In the genomic region with DNA sequence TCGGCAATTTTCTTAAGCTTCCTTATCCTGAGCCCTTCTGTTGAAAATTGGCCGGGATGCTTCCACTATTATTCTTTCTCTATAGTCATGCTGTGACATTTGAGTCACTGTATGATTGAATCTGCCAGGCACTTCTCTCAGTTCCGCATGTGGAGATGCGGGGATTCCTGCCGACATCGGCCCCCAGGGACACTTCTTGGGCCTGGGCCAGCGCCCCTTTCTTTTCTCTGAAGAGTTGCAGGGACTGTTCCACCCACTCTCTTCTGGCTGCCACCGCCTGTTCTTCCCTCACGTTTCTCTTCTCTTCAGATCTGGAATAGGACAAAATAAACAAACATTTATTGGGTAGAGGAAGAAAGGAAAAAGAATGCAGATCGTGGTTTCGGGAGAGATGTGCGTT, we compare ENCODE assay signal across 18 cellular contexts.
DNase-seq lines count a peak whose midpoint lies in the region; ATAC-seq and TF ChIP-seq lines count a peak whose summit lies in the region.
"Had no signal": no experiment of that assay in that cellular context is flagged by ENCODE, and none has a peak within 500 bp of the region (broad histone marks: within the 10 kb centered on the region; RNA-seq: fewer than 3 reads in every experiment).

No MANE protein-coding gene starts in this region.

- H3K36me3 ChIP-seq in breast epithelium = no peaks in the 10 kb centered on the region

- ATAC-seq in activated T-helper 17 cell treated with anti-CD3 and anti-CD28 coated beads, Interleukin-2, amount 50 U/mL, for 72 hours (replicated peaks) = no peak
- no peak for ATAC-seq in HG03439 (IDR thresholded peaks at IDR 0.05; ENCODE audit: unreplicated experiment)
- ATAC-seq in GM18868 (IDR thresholded peaks at IDR 0.05; ENCODE audit: unreplicated experiment) = no peak
- ATAC-seq: esophagus mucosa had no signal

- H3K27me3 ChIP-seq in breast epithelium = no peaks in the 10 kb centered on the region

- no peaks in the 10 kb centered on the region for H3K36me3 Mint-ChIP-seq in osteocyte (ENCODE audit: unreplicated experiment)
- H3K36me3 Mint-ChIP-seq in activated T-helper 17 cell treated with anti-CD3 and anti-CD28 coated beads, Interleukin-2, amount 50 U/mL, for 72 hours (ENCODE audit: low read depth) = no peaks in the 10 kb centered on the region
- H3K36me3 Mint-ChIP-seq: type B pancreatic cell had no signal

- peak overlapping the region; percentile 6 for H3K27ac Mint-ChIP-seq in osteocyte (ENCODE audit: unreplicated experiment)
- no peak overlapping the region for H3K27ac Mint-ChIP-seq in activated T-helper 17 cell treated with anti-CD3 and anti-CD28 coated beads, Interleukin-2, amount 50 U/mL, for 72 hours
- H3K27ac Mint-ChIP-seq: type B pancreatic cell had no signal

- intact Hi-C loops in breast epithelium (cut with DNase I; ENCODE audit: low total_unique reads) = no loop called here

- H3K4me1 ChIP-seq in breast epithelium = no peaks in the 10 kb centered on the region
- H3K4me1 ChIP-seq: parathyroid adenoma had no signal

- H3K9me3 ChIP-seq in breast epithelium = no peaks in the 10 kb centered on the region

- TF ChIP-seq CTCF in breast epithelium (IDR thresholded peaks at IDR 0.05) (no peak), osteocyte (IDR thresholded peaks at IDR 0.05) (peak; percentile 13)

- H3K4me1 Mint-ChIP-seq in osteocyte (ENCODE audit: unreplicated experiment) = peaks cover 10% of the 10 kb centered on the region
- H3K4me1 Mint-ChIP-seq in activated T-helper 17 cell treated with anti-CD3 and anti-CD28 coated beads, Interleukin-2, amount 50 U/mL, for 72 hours = no peaks in the 10 kb centered on the region

- no peaks in the 10 kb centered on the region for H3K27me3 Mint-ChIP-seq in osteocyte (ENCODE audit: unreplicated experiment)
- peaks cover 5% of the 10 kb centered on the region for H3K27me3 Mint-ChIP-seq in activated T-helper 17 cell treated with anti-CD3 and anti-CD28 coated beads, Interleukin-2, amount 50 U/mL, for 72 hours
- H3K27me3 Mint-ChIP-seq: type B pancreatic cell had no signal

- peak overlapping the region; percentile 3 to 49 (median 9) for H3K4me3 ChIP-seq in breast epithelium

- peak overlapping the region in 1 of 2 donors; percentile 25 for H3K27ac ChIP-seq in breast epithelium
- H3K27ac ChIP-seq: 22Rv1, KMS-11, parathyroid adenoma had no signal

- DNase-seq in DMS 273 (lab: John Stamatoyannopoulos, UW; ENCODE audit: unreplicated experiment) (peak; percentile 46), DMS 273 treated with DMSO at 0.1 percent for 48 hours (lab: John Stamatoyannopoulos, UW) (no peak), NCI-H345 treated with DMSO at 0.1 percent for 48 hours (lab: John Stamatoyannopoulos, UW; ENCODE audit: unreplicated experiment) (peak; percentile 61), breast epithelium (ENCODE audit: low spot score in 2 of 2) (no peak), osteocyte (ENCODE audit: extremely low spot score, unreplicated experiment) (no peak)
- DNase-seq: activated naive CD4-positive, alpha-beta T cell treated with anti-CD3 and anti-CD28 coated beads, Interleukin-2, amount 50 U/mL, for 16 hours; cerebellar nuclear complex; COR-L47; midbrain; NCI-H526 treated with DMSO at 0.1 percent for 48 hours had no signal

- H3K4me3 Mint-ChIP-seq in osteocyte (ENCODE audit: unreplicated experiment) = peak overlapping the region; percentile 55
- no peak overlapping the region for H3K4me3 Mint-ChIP-seq in activated T-helper 17 cell treated with anti-CD3 and anti-CD28 coated beads, Interleukin-2, amount 50 U/mL, for 72 hours
- H3K4me3 Mint-ChIP-seq: type B pancreatic cell had no signal

- H3K9me3 Mint-ChIP-seq in osteocyte (ENCODE audit: unreplicated experiment) = peaks cover 2% of the 10 kb centered on the region
- no peaks in the 10 kb centered on the region for H3K9me3 Mint-ChIP-seq in activated T-helper 17 cell treated with anti-CD3 and anti-CD28 coated beads, Interleukin-2, amount 50 U/mL, for 72 hours

- TF ChIP-seq POLR2A in breast epithelium (IDR thresholded peaks at IDR 0.05) = no peak

Comparison
In these comparisons a context has a peak if more than half of its experiments do, and no peak if none do; other contexts are left out.
1. DNase-seq: peak in DMS 273 (single experiment) and NCI-H345 treated with DMSO at 0.1 percent for 48 hours (single experiment); none in DMS 273 treated with DMSO at 0.1 percent for 48 hours (single experiment), breast epithelium (0 of 2) and osteocyte (single experiment).